Comparison of ENCODE assay signal across 19 cellular contexts in the genomic region with DNA sequence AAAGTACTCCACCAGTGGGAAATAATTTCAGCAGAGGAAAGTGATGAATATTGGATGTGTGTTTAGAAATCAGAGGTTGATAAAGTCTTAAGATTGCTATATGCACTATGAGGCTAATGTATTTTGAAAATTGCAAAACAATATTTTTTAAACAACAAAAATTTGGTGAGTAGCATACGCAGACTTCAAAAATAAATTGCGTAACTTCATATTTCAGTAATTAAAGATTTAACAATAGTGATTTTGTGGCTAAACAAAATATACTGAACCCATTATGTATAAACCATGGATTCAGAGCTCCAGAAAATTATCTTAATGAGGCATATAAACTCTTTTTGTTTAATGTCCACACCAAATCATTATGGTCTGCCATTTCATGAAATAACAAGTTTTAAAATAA. TPM values are rescaled to one million over a fixed set of nuclear protein-coding genes. Genes with fewer than 3 reads are reported as not detected.
DNase-seq lines count a peak whose midpoint lies in the region; ATAC-seq, FAIRE-seq and TF ChIP-seq lines count a peak whose summit lies in the region.
"Had no signal": no experiment of that assay in that cellular context is flagged by ENCODE, and none has a peak within 500 bp of the region (broad histone marks: within the 10 kb centered on the region; RNA-seq: fewer than 3 reads in every experiment).

No MANE protein-coding gene starts in this region.

- intact Hi-C loops in thyroid gland (cut with DNase I), result no loop called here

- 94 to 95% methylated on average over 2 of the region's 2 CpGs for whole genome bisulfite sequencing in thyroid gland, 2 donors

- no peaks in the 10 kb centered on the region for H3K27me3 ChIP-seq in thyroid gland

- H3K36me3 Mint-ChIP-seq in activated naive CD8-positive, alpha-beta T cell treated with anti-CD3 and anti-CD28 coated beads, Interleukin-2, amount 50 U/mL, for 24 hours (ENCODE audit: low read depth), result peaks cover 5% of the 10 kb centered on the region
- peaks cover 8% of the 10 kb centered on the region for H3K36me3 Mint-ChIP-seq in activated naive CD8-positive, alpha-beta T cell treated with anti-CD3 and anti-CD28 coated beads for 36 hours
- H3K36me3 Mint-ChIP-seq in IgD-negative memory B cell, result peaks cover 2% of the 10 kb centered on the region

- TF ChIP-seq POLR2A in thyroid gland (IDR thresholded peaks at IDR 0.05), result no peak

- no peaks in the 10 kb centered on the region for H3K36me3 ChIP-seq in thyroid gland

- FAIRE-seq in frontal cortex (lab: Jason Lieb, UNC), result peak; percentile 33

- H3K27ac Mint-ChIP-seq in activated naive CD8-positive, alpha-beta T cell treated with anti-CD3 and anti-CD28 coated beads, Interleukin-2, amount 50 U/mL, for 24 hours, result peak overlapping the region; percentile 89
- H3K27ac Mint-ChIP-seq in activated naive CD8-positive, alpha-beta T cell treated with anti-CD3 and anti-CD28 coated beads for 36 hours, result no peak overlapping the region
- peak overlapping the region in 2 of 3 donors; percentile 18 to 91 for H3K27ac Mint-ChIP-seq in IgD-negative memory B cell
- H3K27ac Mint-ChIP-seq: HFFc6 had no signal

- H3K27me3 Mint-ChIP-seq in activated naive CD8-positive, alpha-beta T cell treated with anti-CD3 and anti-CD28 coated beads, Interleukin-2, amount 50 U/mL, for 24 hours, result peaks cover 3% of the 10 kb centered on the region
- no peaks in the 10 kb centered on the region for H3K27me3 Mint-ChIP-seq in activated naive CD8-positive, alpha-beta T cell treated with anti-CD3 and anti-CD28 coated beads for 36 hours
- H3K27me3 Mint-ChIP-seq in IgD-negative memory B cell, result peaks cover 2% of the 10 kb centered on the region

- no peak for TF ChIP-seq CTCF in thyroid gland (IDR thresholded peaks at IDR 0.05)

- H3K4me3 Mint-ChIP-seq in activated naive CD8-positive, alpha-beta T cell treated with anti-CD3 and anti-CD28 coated beads, Interleukin-2, amount 50 U/mL, for 24 hours, result no peak overlapping the region
- no peak overlapping the region for H3K4me3 Mint-ChIP-seq in activated naive CD8-positive, alpha-beta T cell treated with anti-CD3 and anti-CD28 coated beads for 36 hours
- H3K4me3 Mint-ChIP-seq in IgD-negative memory B cell, result peak overlapping the region in 1 of 4 donors; percentile 54
- H3K4me3 Mint-ChIP-seq: CD8-positive, alpha-beta T cell; HFFc6 had no signal

- no peaks in the 10 kb centered on the region for H3K9me3 ChIP-seq in thyroid gland

- no peaks in the 10 kb centered on the region for H3K9me3 Mint-ChIP-seq in activated naive CD8-positive, alpha-beta T cell treated with anti-CD3 and anti-CD28 coated beads, Interleukin-2, amount 50 U/mL, for 24 hours
- H3K9me3 Mint-ChIP-seq in activated naive CD8-positive, alpha-beta T cell treated with anti-CD3 and anti-CD28 coated beads for 36 hours, result no peaks in the 10 kb centered on the region
- no peaks in the 10 kb centered on the region for H3K9me3 Mint-ChIP-seq in IgD-negative memory B cell
- H3K9me3 Mint-ChIP-seq: CD8-positive, alpha-beta T cell; HFFc6 had no signal

- no peak for ATAC-seq in activated naive CD8-positive, alpha-beta T cell treated with anti-CD3 and anti-CD28 coated beads, Interleukin-2, amount 50 U/mL, for 24 hours
- ATAC-seq in HG02678 (IDR thresholded peaks at IDR 0.05; ENCODE audit: unreplicated experiment), result no peak
- ATAC-seq: CD8-positive, alpha-beta T cell; SK-N-SH treated with all-trans-retinoic acid at 6 μM for 48 hours had no signal

- no peak for DNase-seq in activated naive CD8-positive, alpha-beta T cell treated with anti-CD3 and anti-CD28 coated beads, Interleukin-2, amount 50 U/mL, for 24 hours
- DNase-seq in activated naive CD8-positive, alpha-beta T cell treated with anti-CD3 and anti-CD28 coated beads for 36 hours, result no peak
- DNase-seq in frontal cortex (ENCODE audit: low spot score in 2 of 2), result no peak
- DNase-seq in thyroid gland, result no peak
- no peak for DNase-seq in NCI-H2227 (lab: John Stamatoyannopoulos, UW; ENCODE audit: unreplicated experiment)
- DNase-seq in NCI-H345 (lab: John Stamatoyannopoulos, UW), result no peak
- DNase-seq: 8988T; CD8-positive, alpha-beta T cell; H7; HFFc6; NCI-H1092 treated with DMSO at 0.1 percent for 48 hours; NCI-H146; NCI-H2081; NCI-H2171 treated with DMSO at 0.1 percent for 48 hours; OCI-M1; SHP77 treated with DMSO at 0.1 percent for 48 hours had no signal

- H3K27ac ChIP-seq in thyroid gland, result peak overlapping the region in 2 of 3 donors; percentile 25 to 33

- H3K4me1 ChIP-seq in thyroid gland, result peaks cover 29 to 32% of the 10 kb centered on the region in 2 donors

- peaks cover 67% of the 10 kb centered on the region for H3K4me1 Mint-ChIP-seq in activated naive CD8-positive, alpha-beta T cell treated with anti-CD3 and anti-CD28 coated beads, Interleukin-2, amount 50 U/mL, for 24 hours
- H3K4me1 Mint-ChIP-seq in activated naive CD8-positive, alpha-beta T cell treated with anti-CD3 and anti-CD28 coated beads for 36 hours, result peaks cover 39% of the 10 kb centered on the region
- peaks cover 36 to 52% (median 46%) of the 10 kb centered on the region in 3 donors for H3K4me1 Mint-ChIP-seq in IgD-negative memory B cell

- no peak overlapping the region for H3K4me3 ChIP-seq in thyroid gland (replicated peaks in 1 of 3)

RNA-seq across cellular contexts. Expression of gene TAPT1, which starts 3.3 kb away (rescaled TPM):
- total RNA-seq in activated naive CD8-positive, alpha-beta T cell treated with anti-CD3 and anti-CD28 coated beads for 36 hours, result 10 to 100 TPM; 28.5 to 31.3 TPM
- 21.8 TPM for polyA plus RNA-seq in IgD-negative memory B cell
- total RNA-seq in frontal cortex, result 68.5 TPM
- total RNA-seq in thyroid gland, result 10 to 100 TPM; 42.1 to 69.0 (median 53.5) TPM
